In the genomic region with DNA sequence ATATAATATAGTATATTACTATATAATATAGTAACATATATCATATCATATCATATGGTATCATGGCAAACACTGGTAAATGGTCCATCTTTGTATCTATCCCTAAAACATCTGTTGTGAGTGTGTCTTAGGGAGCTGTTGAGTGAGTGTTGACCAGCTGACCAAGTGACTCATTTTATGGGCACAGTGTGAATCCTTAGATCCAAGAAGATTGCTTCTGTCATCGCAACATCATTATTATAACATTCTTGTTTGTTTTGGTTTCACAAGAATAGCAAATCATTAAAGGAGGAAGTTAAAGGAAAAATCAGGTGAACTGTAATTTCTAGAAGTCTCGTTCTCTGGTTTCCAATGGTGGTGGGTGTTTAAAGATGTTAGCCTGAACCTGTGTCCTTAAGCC, we compare ENCODE assay signal across 30 cellular contexts. TPM values are rescaled to one million over a fixed set of nuclear protein-coding genes. Genes with fewer than 3 reads are reported as not detected.
DNase-seq lines count a peak whose midpoint lies in the region; ATAC-seq, FAIRE-seq and TF ChIP-seq lines count a peak whose summit lies in the region.
"Had no signal": no experiment of that assay in that cellular context is flagged by ENCODE, and none has a peak within 500 bp of the region (broad histone marks: within the 10 kb centered on the region; RNA-seq: fewer than 3 reads in every experiment).

No MANE protein-coding gene starts in this region.

- 0 out of 5 replicates have a peak, but pooled peaks of 1 of the 2 experiments have one; percentile 19 for TF ChIP-seq RAD21 in A549 (conservative IDR thresholded peaks at IDR 0.05 in 1 of 2, IDR thresholded peaks at IDR 0.05 in 1 of 2)

- WGBS in A549 (ENCODE audit: missing lambda C conversion rate): 20% methylated on average over 2 of the region's 2 CpGs
- 84 to 90% methylated on average over 2 of the region's 2 CpGs for WGBS in esophagus squamous epithelium, 2 donors

- peaks cover 0 to 5% (median 0%) of the 10 kb centered on the region in 4 donors for H3K27me3 ChIP-seq in esophagus squamous epithelium
- H3K27me3 ChIP-seq: stomach had no signal

- TF ChIP-seq CTCF in A549 (IDR thresholded peaks at IDR 0.05) (no peak), epithelial cell of esophagus (IDR thresholded peaks at IDR 0.05; ENCODE audit: insufficient read depth, low read depth, low read length, missing control alignments) (no peak), esophagus squamous epithelium (IDR thresholded peaks at IDR 0.05) (no peak)

- CTCF ChIA-PET in A549 (lab: Yijun Ruan, JAX): no interaction called here

- no peak overlapping the region for H3K4me3 ChIP-seq in A549
- no peak overlapping the region for H3K4me3 ChIP-seq in epithelial cell of esophagus (ENCODE audit: low read length)
- H3K4me3 ChIP-seq in esophagus squamous epithelium: no peak overlapping the region
- H3K4me3 ChIP-seq: coronary artery, esophagus muscularis mucosa, PC-9, stomach, tibial artery had no signal

- H3K27ac ChIP-seq in A549 (peak overlapping the region; percentile 16 to 64; a peak in 3 of 6 replicates), esophagus squamous epithelium (no peak overlapping the region)
- H3K27ac ChIP-seq: coronary artery, esophagus muscularis mucosa, PC-9, stomach, tibial artery, WERI-Rb-1 had no signal

- intact Hi-C loops in esophagus squamous epithelium (cut with DNase I): no loop called here

- no peak; a peak in 1 of 5 replicates for TF ChIP-seq EP300 in A549 (IDR thresholded peaks at IDR 0.05)

- TF ChIP-seq POLR2A in A549 (IDR thresholded peaks at IDR 0.05; ENCODE audit: low read length): no peak
- no peak for TF ChIP-seq POLR2A in esophagus squamous epithelium (IDR thresholded peaks at IDR 0.05)

- POLR2A ChIA-PET in A549 (lab: Yijun Ruan, JAX): no interaction called here

- H3K4me2 ChIP-seq in A549: peak overlapping the region; percentile 53
- H3K4me2 ChIP-seq: PC-9 had no signal

- H3K4me1 ChIP-seq in A549 (peaks cover 27% of the 10 kb centered on the region), esophagus squamous epithelium (peaks cover 4 to 16% (median 8%) of the 10 kb centered on the region in 3 donors)

- peak; percentile 54 to 58; a peak in 4 of 6 replicates for ATAC-seq in A549
- ATAC-seq in HG02981 (IDR thresholded peaks at IDR 0.05; ENCODE audit: unreplicated experiment): no peak

- peak; percentile 15 to 64 for DNase-seq in A549 (ENCODE audit: low read depth in 1 of 2, low spot score in 1 of 2)
- peak; percentile 39 for DNase-seq in LoVo (ENCODE audit: low spot score)
- DNase-seq in epithelial cell of esophagus (ENCODE audit: low read depth): peak; percentile 37
- peak; percentile 90 for DNase-seq in kidney tubule cell (ENCODE audit: low spot score)
- no peak for DNase-seq in activated gamma-delta T cell (lab: John Stamatoyannopoulos, UW)
- no peak for DNase-seq in esophagus squamous epithelium (lab: John Stamatoyannopoulos, UW)
- no peak for DNase-seq in AG20443 (ENCODE audit: low spot score)
- DNase-seq: activated CD4-positive, alpha-beta T cell treated with anti-CD3 and anti-CD28 coated beads, Interleukin-2, amount 10 ng/mL, durations not matched to agents 24 days and 14 days; activated gamma-delta T cell treated with Interleukin-2 at 50 U/mL for 16 hours; activated T-cell treated with anti-CD3 and anti-CD28 coated beads, Interleukin-2, amount 50 U/mL, for 24 hours; DMS79; effector memory CD4-positive, alpha-beta T cell; KG1; midbrain; NCI-H1092; NCI-H187; NCI-H526; PC-9; retina; SHP77 treated with DMSO at 0.1 percent for 48 hours; small intestine; stimulated activated CD4-positive, alpha-beta T cell treated with anti-CD3 and anti-CD28 coated beads, Interleukin-1b, Interleukin-23, amount 100 ng/mL, for 48 hours; stomach; T1000; tibial artery; WERI-Rb-1 had no signal

- no peaks in the 10 kb centered on the region for H3K9me3 ChIP-seq in A549
- H3K9me3 ChIP-seq in esophagus squamous epithelium: no peaks in the 10 kb centered on the region
- H3K9me3 ChIP-seq: esophagus muscularis mucosa, stomach, tibial artery had no signal

- H3K36me3 ChIP-seq in esophagus squamous epithelium: no peaks in the 10 kb centered on the region
- H3K36me3 ChIP-seq: esophagus muscularis mucosa, stomach, tibial artery, WERI-Rb-1 had no signal

- peak; percentile 18 for FAIRE-seq in A549 (lab: Jason Lieb, UNC)
- FAIRE-seq: GM18507, small intestine had no signal

TF ChIP-seq in A549, 52 proteins besides CTCF, POLR2A, EP300 and RAD21:
- TF ChIP-seq CEBPB (IDR thresholded peaks at IDR 0.05) (peak; percentile 48 to 78; a peak in 3 of 4 replicates), FOSL2 (IDR thresholded peaks at IDR 0.05) (peak; percentile 79), FOSL2 (CRISPR knock-in tag; IDR thresholded peaks at IDR 0.05) (peak; percentile 62), NPAS2 (CRISPR knock-in tag; IDR thresholded peaks at IDR 0.05; ENCODE audit: borderline replicate concordance) (no peak), JUN (IDR thresholded peaks at IDR 0.05) (peak in 1 of 2 experiments; percentile 54; a peak in 1 of 5 replicates), GATA3 (IDR thresholded peaks at IDR 0.05; ENCODE audit: borderline replicate concordance) (peak; percentile 62; the same call in 1 of the 2 replicates), JUNB (IDR thresholded peaks at IDR 0.05) (peak; percentile 83), RFX5 (IDR thresholded peaks at IDR 0.05) (no peak)
- TF ChIP-seq, protein P1, sequence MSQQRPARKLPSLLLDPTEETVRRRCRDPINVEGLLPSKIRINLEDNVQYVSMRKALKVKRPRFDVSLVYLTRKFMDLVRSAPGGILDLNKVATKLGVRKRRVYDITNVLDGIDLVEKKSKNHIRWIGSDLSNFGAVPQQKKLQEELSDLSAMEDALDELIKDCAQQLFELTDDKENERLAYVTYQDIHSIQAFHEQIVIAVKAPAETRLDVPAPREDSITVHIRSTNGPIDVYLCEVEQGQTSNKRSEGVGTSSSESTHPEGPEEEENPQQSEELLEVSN (IDR thresholded peaks at IDR 0.05; ENCODE audit: borderline replicate concordance, low read depth): no peak
- TF ChIP-seq, protein P2, sequence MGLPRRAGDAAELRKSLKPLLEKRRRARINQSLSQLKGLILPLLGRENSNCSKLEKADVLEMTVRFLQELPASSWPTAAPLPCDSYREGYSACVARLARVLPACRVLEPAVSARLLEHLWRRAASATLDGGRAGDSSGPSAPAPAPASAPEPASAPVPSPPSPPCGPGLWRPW (IDR thresholded peaks at IDR 0.05): peak; percentile 48; the same call in 1 of the 2 replicates

RNA-seq across cellular contexts. Expression of a gene that starts 11.7 kb away (rescaled TPM):
- polyA plus RNA-seq in A549 (2011; rRNA removed) (0.37 and 0.41 TPM in 2 replicates), A549 (2017; fragmentation: RNase III; extraction: RNeasy Plus Mini Kit Qiagen cat#74134 plus additional on column Dnase treatment) (0.12 to 0.22 TPM (median 0.14 TPM) in 3 replicates)
- 0.45 and 0.66 TPM in 2 replicates for polyA plus RNA-seq in A549 (2012; cell fraction: cytosol; rRNA removed)
- polyA plus RNA-seq in A549 (2012; cell fraction: nucleus; rRNA removed): 0.44 and 0.62 TPM in 2 replicates
- 0.33 and 0.34 TPM in 2 replicates for polyA minus RNA-seq in A549 (2011; rRNA and poly(A)+ RNA removed)
- 10 to 100 TPM; 18.9 to 52.6 (median 31.1) TPM for total RNA-seq in esophagus squamous epithelium
- total RNA-seq: PC-9 had no signal

Comparison
In these comparisons a context has a peak if more than half of its experiments do, and no peak if none do; other contexts are left out.
1. DNase-seq: peak in A549 (2 of 2), LoVo (single experiment), epithelial cell of esophagus (single experiment) and kidney tubule cell (single experiment); none in activated gamma-delta T cell (single experiment), esophagus squamous epithelium (single experiment) and AG20443 (single experiment).
2. H3K27ac ChIP-seq: peak in A549 (2 of 2); none in esophagus squamous epithelium (0 of 4).